Comparison of ENCODE assay signal across 8 cellular contexts in genomic region chr6:29752451-29753308, GRCh38. TPM values are rescaled to one million over a fixed set of nuclear protein-coding genes. Genes with fewer than 3 reads are reported as not detected.
DNase-seq lines count a peak whose midpoint lies in the region; ATAC-seq, FAIRE-seq and TF ChIP-seq lines count a peak whose summit lies in the region.

No MANE protein-coding gene starts in this region.

- H3K4me1 ChIP-seq in A549, result peaks cover 2% of the 10 kb centered on the region; the same call in 1 of the 3 replicates

- peak overlapping the region; percentile 79 for H3K4me2 ChIP-seq in A549

- peak; percentile 58 to 63 for TF ChIP-seq RAD21 in A549 (conservative IDR thresholded peaks at IDR 0.05 in 1 of 2, IDR thresholded peaks at IDR 0.05 in 1 of 2)

- peak; percentile 86 for TF ChIP-seq CTCF in A549 (IDR thresholded peaks at IDR 0.05)

- H3K4me3 Mint-ChIP-seq in activated CD4-positive, alpha-beta T cell treated with anti-CD3 and anti-CD28 coated beads for 36 hours, result peak overlapping the region; percentile 83

- H3K27ac Mint-ChIP-seq in activated CD4-positive, alpha-beta T cell treated with anti-CD3 and anti-CD28 coated beads for 36 hours, result peak overlapping the region; percentile 89

- H3K9me3 ChIP-seq in A549, result no peaks in the 10 kb centered on the region

- FAIRE-seq in A549 (lab: Jason Lieb, UNC), result no peak

- POLR2A ChIA-PET in A549 (lab: Yijun Ruan, JAX), result no interaction called here
- POLR2A ChIA-PET in activated CD4-positive, alpha-beta T cell treated with anti-CD3 and anti-CD28 coated beads for 36 hours (lab: Charles Lee), result no interaction called here

- H3K4me3 ChIP-seq in A549, result peak overlapping the region; percentile 73

- H3K27me3 Mint-ChIP-seq in activated CD4-positive, alpha-beta T cell treated with anti-CD3 and anti-CD28 coated beads for 36 hours, result no peaks in the 10 kb centered on the region

- no peak for TF ChIP-seq EP300 in A549 (IDR thresholded peaks at IDR 0.05)

- WGBS in A549 (ENCODE audit: missing lambda C conversion rate), result 3% methylated on average over 6 of the region's 64 CpGs

- peaks cover 23% of the 10 kb centered on the region for H3K4me1 Mint-ChIP-seq in activated CD4-positive, alpha-beta T cell treated with anti-CD3 and anti-CD28 coated beads for 36 hours

- DNase-seq in A549 (ENCODE audit: low read depth in 1 of 2, low spot score in 1 of 2) (peak; percentile 84 to 87), NCI-H2227 treated with DMSO at 0.1 percent for 48 hours (lab: John Stamatoyannopoulos, UW) (peak; percentile 72), kidney tubule cell (ENCODE audit: low spot score) (peak; percentile 96)
- peak; percentile 93 for DNase-seq in activated CD4-positive, alpha-beta T cell treated with anti-CD3 and anti-CD28 coated beads for 36 hours
- peak; percentile 66 to 69 for DNase-seq in stimulated activated CD4-positive, alpha-beta T cell treated with anti-CD3 and anti-CD28 coated beads, Interleukin-1b, Interleukin-23, amount 100 ng/mL, for 1 hour (ENCODE audit: low read depth in 2 of 2)

- TF ChIP-seq POLR2A in A549 (IDR thresholded peaks at IDR 0.05; ENCODE audit: low read length), result peak; percentile 36

- ATAC-seq in A549 (peak; percentile 86 to 88), GM18511 (IDR thresholded peaks at IDR 0.05; ENCODE audit: unreplicated experiment) (peak; percentile 71), HG03045 (IDR thresholded peaks at IDR 0.05; ENCODE audit: unreplicated experiment) (peak; percentile 64)
- peak; percentile 80 for ATAC-seq in activated CD4-positive, alpha-beta T cell treated with anti-CD3 and anti-CD28 coated beads for 36 hours

- CTCF ChIA-PET in A549 (lab: Yijun Ruan, JAX), result interaction anchor here (0.8 to 1.8 kb wide), 14 partner anchors 10 to 173 kb away, joined by 3 to 9 read pairs (median 3); no protein-coding TSS in a partner anchor
- CTCF ChIA-PET in activated CD4-positive, alpha-beta T cell treated with anti-CD3 and anti-CD28 coated beads for 36 hours (lab: Charles Lee), result interaction anchor here (0.6 to 8.8 kb wide), 18 partner anchors 8 to 868 kb away, joined by 3 to 94 read pairs (median 3); partner anchors contain the start of gene POLR1H

- H3K27ac ChIP-seq in A549, result peak overlapping the region; percentile 87 to 93
- H3K27ac ChIP-seq in cingulate gyrus (ENCODE audit: low read depth, low read length), result peak overlapping the region; percentile 81

- intact Hi-C loops in activated CD4-positive, alpha-beta T cell treated with anti-CD3 and anti-CD28 coated beads for 36 hours (cut with DNase I, micrococcal nuclease), result loop anchor here (1.0 to 5.0 kb wide), 7 partner anchors 14 to 214 kb away; partner anchors contain the start of gene HLA-A (in 1 of the 2)

- no peaks in the 10 kb centered on the region for H3K36me3 Mint-ChIP-seq in activated CD4-positive, alpha-beta T cell treated with anti-CD3 and anti-CD28 coated beads for 36 hours (ENCODE audit: low read depth)

- no peaks in the 10 kb centered on the region for H3K9me3 Mint-ChIP-seq in activated CD4-positive, alpha-beta T cell treated with anti-CD3 and anti-CD28 coated beads for 36 hours (ENCODE audit: low read depth)

TF ChIP-seq in A549, 52 proteins besides CTCF, POLR2A, EP300 and RAD21:
- TF ChIP-seq PHF8 (IDR thresholded peaks at IDR 0.05; ENCODE audit: borderline replicate concordance, low read depth), result 0 out of 2 replicates have a peak, but pooled peaks have one; percentile 33
- no peak for TF ChIP-seq KDM1A (IDR thresholded peaks at IDR 0.05; ENCODE audit: low read depth)
- TF ChIP-seq TP53 (CRISPR knock-in tag; IDR thresholded peaks at IDR 0.05), result no peak
- TF ChIP-seq, protein P1, sequence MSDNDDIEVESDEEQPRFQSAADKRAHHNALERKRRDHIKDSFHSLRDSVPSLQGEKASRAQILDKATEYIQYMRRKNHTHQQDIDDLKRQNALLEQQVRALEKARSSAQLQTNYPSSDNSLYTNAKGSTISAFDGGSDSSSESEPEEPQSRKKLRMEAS (IDR thresholded peaks at IDR 0.05), result 0 out of 2 replicates have a peak, but pooled peaks have one; percentile 47
- TF ChIP-seq SMC3 (IDR thresholded peaks at IDR 0.05), result peak; percentile 68
- TF ChIP-seq HEYL (CRISPR knock-in tag; IDR thresholded peaks at IDR 0.05), result no peak
- TF ChIP-seq, protein P2, sequence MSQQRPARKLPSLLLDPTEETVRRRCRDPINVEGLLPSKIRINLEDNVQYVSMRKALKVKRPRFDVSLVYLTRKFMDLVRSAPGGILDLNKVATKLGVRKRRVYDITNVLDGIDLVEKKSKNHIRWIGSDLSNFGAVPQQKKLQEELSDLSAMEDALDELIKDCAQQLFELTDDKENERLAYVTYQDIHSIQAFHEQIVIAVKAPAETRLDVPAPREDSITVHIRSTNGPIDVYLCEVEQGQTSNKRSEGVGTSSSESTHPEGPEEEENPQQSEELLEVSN (IDR thresholded peaks at IDR 0.05; ENCODE audit: borderline replicate concordance, low read depth), result 0 out of 2 replicates have a peak, but pooled peaks have one; percentile 38
- no peak for TF ChIP-seq ZNF302 (CRISPR knock-in tag; IDR thresholded peaks at IDR 0.05)
- TF ChIP-seq GATA3 (IDR thresholded peaks at IDR 0.05; ENCODE audit: borderline replicate concordance), result no peak
- TF ChIP-seq FOSB (CRISPR knock-in tag; IDR thresholded peaks at IDR 0.05), result no peak
TF ChIP-seq in A549: peak in this region for 4.

RNA-seq across cellular contexts. Expression of gene HLA-F, which starts 29.4 kb away (rescaled TPM):
- polyA plus RNA-seq in A549 (2011; rRNA removed) (2.7 and 3.5 TPM in 2 replicates), A549 (2017; fragmentation: RNase III; extraction: RNeasy Plus Mini Kit Qiagen cat#74134 plus additional on column Dnase treatment) (3.1 to 4.5 TPM (median 3.3 TPM) in 3 replicates)
- polyA plus RNA-seq in A549 (2012; cell fraction: cytosol; rRNA removed), result 3.6 and 4.4 TPM in 2 replicates
- 10.4 and 10.9 TPM in 2 replicates for polyA plus RNA-seq in A549 (2012; cell fraction: nucleus; rRNA removed)
- polyA minus RNA-seq in A549 (2011; rRNA and poly(A)+ RNA removed), result 4.0 and 4.3 TPM in 2 replicates
- total RNA-seq in activated CD4-positive, alpha-beta T cell treated with anti-CD3 and anti-CD28 coated beads for 36 hours, result 100 to 1,000 TPM; 216 to 229 TPM

Comparison
In these comparisons a context has a peak if more than half of its experiments do, and no peak if none do; other contexts are left out.
1. Peak in every context shown above with its lines: DNase-seq, ATAC-seq, H3K4me3 ChIP-seq and H3K27ac ChIP-seq.